Comparison of ENCODE assay signal across 28 cellular contexts in the genomic region with DNA sequence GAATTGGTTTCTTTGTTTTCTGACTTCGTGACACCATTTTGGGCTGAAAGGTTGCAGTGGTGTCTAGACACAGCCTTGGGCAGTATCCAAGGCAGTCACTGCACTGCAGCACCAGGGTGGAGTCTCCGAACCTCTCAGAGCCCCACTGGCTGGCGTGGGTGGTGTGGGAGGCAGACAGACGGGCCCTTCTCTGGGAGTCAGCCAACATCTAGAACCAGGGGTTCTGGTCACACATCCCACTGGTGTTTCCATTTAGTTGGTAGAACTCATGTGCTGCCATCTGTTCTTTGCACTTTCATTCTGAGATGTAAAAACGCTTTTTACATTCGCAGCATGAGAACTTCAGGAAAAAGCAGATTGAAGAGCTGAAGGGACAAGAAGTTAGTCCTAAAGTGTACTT. TPM values are rescaled to one million over a fixed set of nuclear protein-coding genes. Genes with fewer than 3 reads are reported as not detected.
"Had no signal": no experiment of that assay in that cellular context is flagged by ENCODE, and none has a peak within 500 bp of the region (broad histone marks: within the 10 kb centered on the region; RNA-seq: fewer than 3 reads in every experiment).

No MANE protein-coding gene starts in this region.

- H3K27ac ChIP-seq: body of pancreas, colonic mucosa, esophagus muscularis mucosa, gastrocnemius medialis, neutrophil, parathyroid adenoma, right lobe of liver, skin epidermis, suprapubic skin, tibial nerve had no signal

- H3K36me3 Mint-ChIP-seq: activated naive CD8-positive, alpha-beta T cell treated with anti-CD3 and anti-CD28 coated beads, Interleukin-2, amount 10 ng/mL, durations not matched to agents 7 days and 5 days had no signal

- H2AFZ ChIP-seq: parathyroid adenoma had no signal

- DNase-seq: activated CD4-positive, alpha-beta T cell treated with anti-CD3 and anti-CD28 coated beads for 36 hours; activated CD4-positive, alpha-beta T cell treated with anti-CD3 and anti-CD28 coated beads, Interleukin-2, amount 50 U/mL, for 48 hours; activated CD8-positive, alpha-beta memory T cell treated with anti-CD3 and anti-CD28 coated beads, Interleukin-2, amount 50 U/mL, for 48 hours; activated effector memory CD4-positive, alpha-beta T cell treated with Interleukin-2 at 50 U/mL for 16 hours; activated naive CD4-positive, alpha-beta T cell treated with anti-CD3 and anti-CD28 coated beads for 36 hours; activated naive CD8-positive, alpha-beta T cell treated with anti-CD3 and anti-CD28 coated beads, Interleukin-2, amount 10 ng/mL, durations not matched to agents 7 days and 5 days; activated T-cell treated with anti-CD3 and anti-CD28 coated beads, Interleukin-2, amount 50 U/mL, for 4 hours; body of pancreas; colonic mucosa; gastrocnemius medialis; left ventricle myocardium superior; mammary epithelial cell; natural killer cell; right lobe of liver; stimulated activated CD4-positive, alpha-beta T cell treated with anti-CD3 and anti-CD28 coated beads, Interleukin-1b, Interleukin-23, amount 100 ng/mL, for 48 hours; T-helper 9 cell had no signal

- FAIRE-seq: islet of Langerhans had no signal

- H3K4me3 Mint-ChIP-seq: activated CD4-positive, alpha-beta T cell treated with anti-CD3 and anti-CD28 coated beads for 36 hours; activated naive CD4-positive, alpha-beta T cell treated with anti-CD3 and anti-CD28 coated beads for 36 hours; activated naive CD8-positive, alpha-beta T cell treated with anti-CD3 and anti-CD28 coated beads, Interleukin-2, amount 10 ng/mL, durations not matched to agents 7 days and 5 days; activated T-cell treated with anti-CD3 and anti-CD28 coated beads, Interleukin-2, amount 50 U/mL, for 4 hours; central memory CD8-positive, alpha-beta T cell; mesothelial cell of epicardium; natural killer cell; stimulated activated naive CD8-positive, alpha-beta T cell treated with anti-CD3 and anti-CD28 coated beads, Interleukin-15, Interleukin-2, amounts not matched to agents 100 ng/mL and 50 ng/mL, for 24 hours; WTC11 had no signal

- H3K9ac ChIP-seq: parathyroid adenoma had no signal

- H3K27ac Mint-ChIP-seq: activated CD4-positive, alpha-beta T cell treated with anti-CD3 and anti-CD28 coated beads for 36 hours; activated naive CD4-positive, alpha-beta T cell treated with anti-CD3 and anti-CD28 coated beads for 36 hours; activated naive CD8-positive, alpha-beta T cell treated with anti-CD3 and anti-CD28 coated beads, Interleukin-2, amount 10 ng/mL, durations not matched to agents 7 days and 5 days; mesothelial cell of epicardium; natural killer cell; stimulated activated naive CD8-positive, alpha-beta T cell treated with anti-CD3 and anti-CD28 coated beads, Interleukin-15, Interleukin-2, amounts not matched to agents 100 ng/mL and 50 ng/mL, for 24 hours; WTC11 had no signal

- H3K79me2 ChIP-seq: parathyroid adenoma had no signal

- H3K36me3 ChIP-seq: colonic mucosa, esophagus muscularis mucosa, gastrocnemius medialis, neutrophil, right lobe of liver, suprapubic skin had no signal

- H3K9me3 ChIP-seq: body of pancreas, colonic mucosa, esophagus muscularis mucosa, gastrocnemius medialis, neutrophil, right lobe of liver, suprapubic skin, tibial nerve had no signal

- H3K4me1 Mint-ChIP-seq: central memory CD8-positive, alpha-beta T cell had no signal

- H3K9me3 Mint-ChIP-seq: activated naive CD4-positive, alpha-beta T cell treated with anti-CD3 and anti-CD28 coated beads for 36 hours; activated naive CD8-positive, alpha-beta T cell treated with anti-CD3 and anti-CD28 coated beads, Interleukin-2, amount 10 ng/mL, durations not matched to agents 7 days and 5 days; activated T-cell treated with anti-CD3 and anti-CD28 coated beads, Interleukin-2, amount 50 U/mL, for 4 hours; central memory CD8-positive, alpha-beta T cell; mesothelial cell of epicardium; stimulated activated naive CD8-positive, alpha-beta T cell treated with anti-CD3 and anti-CD28 coated beads, Interleukin-15, Interleukin-2, amounts not matched to agents 100 ng/mL and 50 ng/mL, for 24 hours; WTC11 had no signal

- ATAC-seq: activated CD4-positive, alpha-beta T cell treated with anti-CD3 and anti-CD28 coated beads for 36 hours; activated T-cell treated with anti-CD3 and anti-CD28 coated beads, Interleukin-2, amount 50 U/mL, for 4 hours; body of pancreas; gastrocnemius medialis; left ventricle myocardium superior; natural killer cell; right lobe of liver; WTC11 had no signal

- H3K4me3 ChIP-seq: body of pancreas, colonic mucosa, esophagus muscularis mucosa, gastrocnemius medialis, right lobe of liver, skin epidermis, suprapubic skin, tibial nerve had no signal

RNA-seq across cellular contexts. Expression of a gene that starts 3.6 kb away (rescaled TPM):
- total RNA-seq: natural killer cell; T-helper 1 cell treated with Interleukin-12 subunit alpha and Interleukin-12 subunit beta and Interleukin-4 antibody, amounts not matched to agents 30 ng/mL and 1 ng/mL, for 36 hours had no signal
